1 cellular context compared by ENCODE assay signal in genomic region chr17:27284811-27285415, GRCh38.
TF ChIP-seq lines count a peak whose summit lies in the region.

No MANE protein-coding gene starts in this region.

TF ChIP-seq in WTC11, 78 proteins besides CTCF, POLR2A, EP300 and RAD21 (continued from another document):
- TF ChIP-seq, protein P1, sequence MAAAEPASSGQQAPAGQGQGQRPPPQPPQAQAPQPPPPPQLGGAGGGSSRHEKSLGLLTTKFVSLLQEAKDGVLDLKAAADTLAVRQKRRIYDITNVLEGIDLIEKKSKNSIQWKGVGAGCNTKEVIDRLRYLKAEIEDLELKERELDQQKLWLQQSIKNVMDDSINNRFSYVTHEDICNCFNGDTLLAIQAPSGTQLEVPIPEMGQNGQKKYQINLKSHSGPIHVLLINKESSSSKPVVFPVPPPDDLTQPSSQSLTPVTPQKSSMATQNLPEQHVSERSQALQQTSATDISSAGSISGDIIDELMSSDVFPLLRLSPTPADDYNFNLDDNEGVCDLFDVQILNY (CRISPR knock-in tag; IDR thresholded peaks at IDR 0.05): no peak
- no peak for TF ChIP-seq ZNF263 (CRISPR knock-in tag; IDR thresholded peaks at IDR 0.05; ENCODE audit: low read depth)
- TF ChIP-seq MXD4 (CRISPR knock-in tag; IDR thresholded peaks at IDR 0.05; ENCODE audit: borderline replicate concordance): no peak
- no peak for TF ChIP-seq ZNF232 (CRISPR knock-in tag; IDR thresholded peaks at IDR 0.05)
